13 cellular contexts compared by ENCODE assay signal in genomic region chr1:31377361-31377863, GRCh38. TPM values are rescaled to one million over a fixed set of nuclear protein-coding genes. Genes with fewer than 3 reads are reported as not detected.
A peak's percentile ranks its signal among the peaks of the same experiment; 100 is the strongest.
DNase-seq lines count a peak whose midpoint lies in the region; TF ChIP-seq lines count a peak whose summit lies in the region.
"Had no signal": no experiment of that assay in that cellular context is flagged by ENCODE, and none has a peak within 500 bp of the region (broad histone marks: within the 10 kb centered on the region; RNA-seq: fewer than 3 reads in every experiment).

No MANE protein-coding gene starts in this region.

- in situ Hi-C loops in G401 (cut with HindIII; ENCODE audit: low sequenced_read_pairs), result no loop called here

- no peak overlapping the region for H3K4ac ChIP-seq in neuronal stem cell (ENCODE audit: low read length)

- no peaks in the 10 kb centered on the region for H3K9me2 ChIP-seq in hepatocyte (replicated peaks; ENCODE audit: insufficient read depth)

- H3K4me1 Mint-ChIP-seq in HFFc6 (ENCODE audit: low read depth), result peaks cover 56% of the 10 kb centered on the region

- no peak overlapping the region for H4K91ac ChIP-seq in neuronal stem cell (ENCODE audit: low read depth, low read length, poor library complexity)

- H3K79me1 ChIP-seq in neuronal stem cell (ENCODE audit: low read depth, low read length), result no peaks in the 10 kb centered on the region

- H3K4me2 ChIP-seq in hepatocyte (peak overlapping the region; percentile 22), neuronal stem cell (ENCODE audit: insufficient read depth, low read length, poor library complexity, severe bottlenecking) (no peak overlapping the region)

- H2BK120ac ChIP-seq in neuronal stem cell (ENCODE audit: low read depth, low read length), result no peak overlapping the region

- H4K20me1 ChIP-seq in hepatocyte (ENCODE audit: insufficient read depth, poor library complexity, severe bottlenecking), result no peaks in the 10 kb centered on the region

- no peak overlapping the region for H2BK5ac ChIP-seq in neuronal stem cell (ENCODE audit: low read length)

- H3K36me3 Mint-ChIP-seq in HFFc6 (ENCODE audit: low read depth), result no peaks in the 10 kb centered on the region; the same call in 1 of the 2 replicates
- H3K36me3 Mint-ChIP-seq: CD8-positive, alpha-beta T cell had no signal

- H2AFZ ChIP-seq in hepatocyte (no peak overlapping the region), neuronal stem cell (ENCODE audit: low read length) (peak overlapping the region; percentile 18)

- no peak overlapping the region for H3K18ac ChIP-seq in neuronal stem cell (ENCODE audit: low read length)

- H3K36me3 ChIP-seq in hepatocyte (replicated peaks; ENCODE audit: insufficient read depth, low read depth) (no peaks in the 10 kb centered on the region), neuronal stem cell (replicated peaks in 1 of 2; ENCODE audit: control insufficient read depth in 2 of 2, insufficient read depth in 2 of 2, low read length in 2 of 2) (no peaks in the 10 kb centered on the region), A673 (ENCODE audit: insufficient read depth, low read length, poor library complexity, severe bottlenecking) (no peaks in the 10 kb centered on the region), spleen (no peaks in the 10 kb centered on the region)

- H3K9me3 Mint-ChIP-seq in HFFc6, result no peaks in the 10 kb centered on the region
- H3K9me3 Mint-ChIP-seq: CD8-positive, alpha-beta T cell had no signal

- no peaks in the 10 kb centered on the region for H3K9me3 ChIP-seq in hepatocyte (ENCODE audit: low read depth)
- H3K9me3 ChIP-seq in neuronal stem cell (replicated peaks in 1 of 2; ENCODE audit: control insufficient read depth in 2 of 2, insufficient read depth in 1 of 2, low read depth in 1 of 2, low read length in 2 of 2), result no peaks in the 10 kb centered on the region
- H3K9me3 ChIP-seq in A673 (ENCODE audit: low read depth, low read length, poor library complexity, severe bottlenecking), result no peaks in the 10 kb centered on the region
- H3K9me3 ChIP-seq in spleen, result no peaks in the 10 kb centered on the region

- intact Hi-C loops in A673 (cut with micrococcal nuclease; ENCODE audit: unreplicated experiment) (no loop called here), spleen (cut with DNase I; ENCODE audit: low total_unique reads) (no loop called here)

- no peak for TF ChIP-seq POLR2A in spleen (IDR thresholded peaks at IDR 0.05)

- CTCF ChIA-PET in A673 (lab: Charles Lee), result no interaction called here

- H3K27me3 ChIP-seq in hepatocyte, result no peaks in the 10 kb centered on the region
- peaks cover 0 to 4% (median 0%) of the 10 kb centered on the region in 3 experiments for H3K27me3 ChIP-seq in neuronal stem cell (ENCODE audit: control insufficient read depth in 3 of 3, insufficient read depth in 3 of 3, low read depth in 1 of 3, low read length in 3 of 3)
- no peaks in the 10 kb centered on the region for H3K27me3 ChIP-seq in A673 (replicated peaks; ENCODE audit: insufficient read depth, low read depth, low read length, poor library complexity)
- peaks cover 0 to 18% (median 0%) of the 10 kb centered on the region in 7 donors for H3K27me3 ChIP-seq in spleen (replicated peaks in 1 of 7)

- WGBS in hepatocyte (ENCODE audit: low lambda C conversion rate, missing lambda C conversion rate), result 93% methylated on average over 3 of the region's 3 CpGs
- WGBS in neuronal stem cell (ENCODE audit: extremely low coverage in 2 of 2, insufficient read length in 2 of 2, insufficient replicate concordance in 1 of 2), 2 donors, result no CpG with 5 or more reads among the region's 3 CpGs
- 85 to 96% (median 92%) methylated on average over 3 of the region's 3 CpGs for WGBS in spleen, 5 donors

- peaks cover 4% of the 10 kb centered on the region for H3K27me3 Mint-ChIP-seq in HFFc6 (ENCODE audit: insufficient read depth)

- no peak overlapping the region for H2BK15ac ChIP-seq in neuronal stem cell (ENCODE audit: low read length)

- H3K79me2 ChIP-seq in hepatocyte, result no peaks in the 10 kb centered on the region

- BruUV-seq in A673 (replicated peaks; lab: Mats Ljungman, UMichigan), result no TSS peak

- no peak overlapping the region for H3K14ac ChIP-seq in neuronal stem cell (ENCODE audit: low read length)

- no peak overlapping the region for H4K8ac ChIP-seq in neuronal stem cell (ENCODE audit: low read depth, low read length)

- H2AK5ac ChIP-seq in neuronal stem cell (ENCODE audit: low read depth, low read length), result no peak overlapping the region

- H3K27ac Mint-ChIP-seq in HFFc6, result peak overlapping the region; percentile 67
- H3K27ac Mint-ChIP-seq: CD8-positive, alpha-beta T cell had no signal

- H2BK12ac ChIP-seq in neuronal stem cell (ENCODE audit: low read length), result no peak overlapping the region

- no peak overlapping the region for H3K4me3 Mint-ChIP-seq in HFFc6
- H3K4me3 Mint-ChIP-seq: CD8-positive, alpha-beta T cell had no signal

- DNase-seq in HFFc6, result no peak
- DNase-seq in caudate nucleus (lab: John Stamatoyannopoulos, UW), result no peak
- DNase-seq in hepatocyte (ENCODE audit: low spot score), result no peak
- no peak for DNase-seq in neuronal stem cell (ENCODE audit: low spot score)
- no peak for DNase-seq in A673 (ENCODE audit: low spot score)
- no peak for DNase-seq in spleen
- DNase-seq in G401 (ENCODE audit: low spot score), result no peak
- no peak for DNase-seq in cerebellar nuclear complex (lab: John Stamatoyannopoulos, UW)
- DNase-seq: CD8-positive, alpha-beta T cell; NCI-H526 treated with DMSO at 0.1 percent for 48 hours; NK-92 treated with Interleukin-12 subunit alpha and Interleukin-12 subunit beta, amount 100 ng/mL, for 24 hours; OCI-M1 had no signal

- H3K27ac ChIP-seq in caudate nucleus (ENCODE audit: low read depth, low read length) (peak overlapping the region; percentile 77), hepatocyte (peak overlapping the region; percentile 49), neuronal stem cell (replicated peaks; ENCODE audit: low read length) (no peak overlapping the region), A673 (ENCODE audit: low read depth, low read length, poor library complexity, severe bottlenecking) (no peak overlapping the region), spleen (no peak overlapping the region)

- H3K4me3 ChIP-seq in hepatocyte (no peak overlapping the region), neuronal stem cell (ENCODE audit: low read length in 2 of 2) (no peak overlapping the region), A673 (ENCODE audit: low read depth, low read length, poor library complexity, severe bottlenecking) (no peak overlapping the region), spleen (no peak overlapping the region)
- H3K4me3 ChIP-seq: K562 had no signal

- POLR2A ChIA-PET in A673 (lab: Charles Lee; ENCODE audit: low non-redundant PET), result no interaction called here

- H3K4me1 ChIP-seq in hepatocyte (ENCODE audit: insufficient read depth), result peaks cover 31% of the 10 kb centered on the region
- H3K4me1 ChIP-seq in neuronal stem cell (ENCODE audit: control insufficient read depth in 2 of 2, insufficient read depth in 1 of 2, low read depth in 1 of 2, low read length in 2 of 2), result peaks cover 20 to 25% of the 10 kb centered on the region in 2 donors
- H3K4me1 ChIP-seq in A673 (ENCODE audit: insufficient read depth, low read length, poor library complexity, severe bottlenecking), result peaks cover 11% of the 10 kb centered on the region
- H3K4me1 ChIP-seq in spleen, result peaks cover 4 to 22% (median 16%) of the 10 kb centered on the region in 6 donors

- H3K9ac ChIP-seq in neuronal stem cell (ENCODE audit: low read depth, low read length, poor library complexity), result no peak overlapping the region

- no peak overlapping the region for H3K23ac ChIP-seq in neuronal stem cell (ENCODE audit: low read depth, low read length, poor library complexity)

- TF ChIP-seq CTCF in HFFc6 (IDR thresholded peaks at IDR 0.05) (no peak), hepatocyte (IDR thresholded peaks at IDR 0.05; ENCODE audit: poor library complexity) (no peak), A673 (conservative IDR thresholded peaks at IDR 0.05; ENCODE audit: low read depth, low read length) (no peak), spleen (IDR thresholded peaks at IDR 0.05 in 8 of 11, conservative IDR thresholded peaks at IDR 0.05 in 3 of 11) (no peak)

RNA-seq across cellular contexts. Expression of gene FABP3, which starts 4.5 kb away (rescaled TPM):
- total RNA-seq in HFFc6 (2021; fragmentation: NEBNext Ultra II Directional; extraction: Animal tissue kit (Norgen Biotek cat#: 25700)), result 1 to 10 TPM; 1.4 to 3.3 (median 2.2) TPM
- 23.9 and 39.1 TPM in 2 replicates for total RNA-seq in hepatocyte
- polyA plus RNA-seq in hepatocyte, result 50.1 and 65.5 TPM in 2 replicates
- 2.4 TPM for polyA plus RNA-seq in neuronal stem cell (2013, experiment 1 of 2)
- polyA plus RNA-seq in neuronal stem cell (2013, experiment 2 of 2), result 2.5 TPM
- 0.66 TPM in 1 of 2 replicates, not detected in the other for total RNA-seq in A673 (2021)
- total RNA-seq in spleen, result 10 to 100 TPM in 6 of 7 donors, 1 to 10 TPM in 1; 4.1 to 57.1 (median 24.7) TPM
- 10 to 100 TPM; 14.2 to 50.0 (median 22.2) TPM for polyA plus RNA-seq in spleen
- total RNA-seq in G401 (2014; rRNA removed; shearing (Covaris generic)), result 0.25 TPM in 1 of 2 replicates, not detected in the other
- total RNA-seq: CD8-positive, alpha-beta T cell; K562 had no signal

RNA-seq across cellular contexts. Expression of gene SERINC2, which starts 35.6 kb away (rescaled TPM):
- total RNA-seq in HFFc6 (2021; fragmentation: NEBNext Ultra II Directional; extraction: Animal tissue kit (Norgen Biotek cat#: 25700)), result 100 to 1,000 TPM; 184 to 276 (median 207) TPM
- 53.6 and 70.2 TPM in 2 replicates for total RNA-seq in hepatocyte
- polyA plus RNA-seq in hepatocyte, result 154 and 164 TPM in 2 replicates
- polyA plus RNA-seq in neuronal stem cell (2013, experiment 1 of 2), result 36.2 TPM
- polyA plus RNA-seq in neuronal stem cell (2013, experiment 2 of 2), result 35.5 TPM
- total RNA-seq in A673 (2021), result 0.30 and 0.42 TPM in 2 replicates
- total RNA-seq in spleen, result 1 to 10 TPM; 1.4 to 8.7 (median 2.8) TPM
- polyA plus RNA-seq in spleen, result 1 to 10 TPM; 1.3 to 4.1 (median 2.4) TPM
- total RNA-seq in G401 (2014; rRNA removed; shearing (Covaris generic)), result 12.9 and 15.6 TPM in 2 replicates
- total RNA-seq: CD8-positive, alpha-beta T cell had no signal

Comparison
In these comparisons a context has a peak if more than half of its experiments do, and no peak if none do; other contexts are left out.
1. H3K27ac ChIP-seq: peak in caudate nucleus (single experiment) and hepatocyte (single experiment); none in neuronal stem cell (single experiment), A673 (single experiment) and spleen (0 of 8).